8 cellular contexts compared by ENCODE assay signal in genomic region chr17:15563375-15563857, GRCh38. TPM values are rescaled to one million over a fixed set of nuclear protein-coding genes. Genes with fewer than 3 reads are reported as not detected.
DNase-seq lines count a peak whose midpoint lies in the region; ATAC-seq and TF ChIP-seq lines count a peak whose summit lies in the region.
"Not testable (repeated sequence)": the region's sequence is repeated elsewhere in the genome, so short reads cannot be mapped to it uniquely, and the experiment has no call there.

TSS of gene TVP23C (minus strand) at chr17:15563483. CDS start at chr17:15563448, 35 bp downstream.

- H3K4me1 ChIP-seq in A673 (ENCODE audit: insufficient read depth, low read length, poor library complexity, severe bottlenecking); smooth muscle cell (ENCODE audit: low read depth): not testable (repeated sequence)

- not testable (repeated sequence) for H3F3A ChIP-seq in smooth muscle cell (ENCODE audit: low read depth)

- H3K27ac ChIP-seq in A673 (ENCODE audit: low read depth, low read length, poor library complexity, severe bottlenecking) = not testable (repeated sequence)
- peak within 1 kb of the TSS; percentile 72 for H3K27ac ChIP-seq in smooth muscle cell (ENCODE audit: low read depth)

- not testable (repeated sequence) for BruUV-seq in A673 (replicated peaks; lab: Mats Ljungman, UMichigan)

- H3K79me2 ChIP-seq in smooth muscle cell (ENCODE audit: low read depth) = peaks cover 13% of the 10 kb centered on the region

- H3K4me3 ChIP-seq in A673 (ENCODE audit: low read depth, low read length, poor library complexity, severe bottlenecking) = peak within 1 kb of the TSS; percentile 62
- peak within 1 kb of the TSS; percentile 92 for H3K4me3 ChIP-seq in smooth muscle cell

- not testable (repeated sequence) for TF ChIP-seq CTCF in A673 (conservative IDR thresholded peaks at IDR 0.05; ENCODE audit: low read depth, low read length); smooth muscle cell (IDR thresholded peaks at IDR 0.05; ENCODE audit: borderline replicate concordance, insufficient read depth, poor library complexity, severe bottlenecking)

- not testable (repeated sequence) for H3K27me3 ChIP-seq in A673 (replicated peaks; ENCODE audit: insufficient read depth, low read depth, low read length, poor library complexity); smooth muscle cell (ENCODE audit: low read depth)

- CTCF ChIA-PET in A673 (lab: Charles Lee); activated CD4-positive, alpha-beta T cell treated with anti-CD3 and anti-CD28 coated beads for 36 hours (lab: Charles Lee): not testable (repeated sequence)

- DNase-seq in A673 (ENCODE audit: low spot score) (peak; percentile 45), NCI-H524 (lab: John Stamatoyannopoulos, UW) (peak; percentile 46 to 73), cerebellum (ENCODE audit: low spot score) (peak; percentile 69), iris pigment epithelial cell (ENCODE audit: low read depth) (peak; percentile 61)
- DNase-seq in activated CD4-positive, alpha-beta T cell treated with anti-CD3 and anti-CD28 coated beads for 36 hours = peak; percentile 80
- not testable (repeated sequence) for DNase-seq in smooth muscle cell (lab: John Stamatoyannopoulos, UW; ENCODE audit: unreplicated experiment)

- WGBS in smooth muscle cell (ENCODE audit: low lambda C conversion rate) = under 1% methylated on average over 23 of the region's 46 CpGs

- peak within 1 kb of the TSS; percentile 87 for H3K4me3 Mint-ChIP-seq in activated CD4-positive, alpha-beta T cell treated with anti-CD3 and anti-CD28 coated beads for 36 hours

- H3K9me3 ChIP-seq in A673 (ENCODE audit: low read depth, low read length, poor library complexity, severe bottlenecking); smooth muscle cell (replicated peaks; ENCODE audit: low read depth): not testable (repeated sequence)

- H3K4me1 Mint-ChIP-seq in activated CD4-positive, alpha-beta T cell treated with anti-CD3 and anti-CD28 coated beads for 36 hours = peaks cover 16% of the 10 kb centered on the region

- POLR2A ChIA-PET in A673 (lab: Charles Lee; ENCODE audit: low non-redundant PET); activated CD4-positive, alpha-beta T cell treated with anti-CD3 and anti-CD28 coated beads for 36 hours (lab: Charles Lee): not testable (repeated sequence)

- H3K9me3 Mint-ChIP-seq in activated CD4-positive, alpha-beta T cell treated with anti-CD3 and anti-CD28 coated beads for 36 hours (ENCODE audit: low read depth) = not testable (repeated sequence)

- peak within 1 kb of the TSS; percentile 82 for H2AFZ ChIP-seq in smooth muscle cell (ENCODE audit: low read depth)

- H3K4me2 ChIP-seq in smooth muscle cell = peak within 1 kb of the TSS; percentile 85

- not testable (repeated sequence) for H3K36me3 Mint-ChIP-seq in activated CD4-positive, alpha-beta T cell treated with anti-CD3 and anti-CD28 coated beads for 36 hours (ENCODE audit: low read depth)

- not testable (repeated sequence) for H3K36me3 ChIP-seq in A673 (ENCODE audit: insufficient read depth, low read length, poor library complexity, severe bottlenecking); smooth muscle cell (ENCODE audit: low read depth)

- peak within 1 kb of the TSS; percentile 79 for H3K27ac Mint-ChIP-seq in activated CD4-positive, alpha-beta T cell treated with anti-CD3 and anti-CD28 coated beads for 36 hours

- peak within 1 kb of the TSS; percentile 91 for H3K9ac ChIP-seq in smooth muscle cell (ENCODE audit: low read depth)

- intact Hi-C loops in A673 (cut with micrococcal nuclease; ENCODE audit: unreplicated experiment) = not testable (repeated sequence)
- intact Hi-C loops in activated CD4-positive, alpha-beta T cell treated with anti-CD3 and anti-CD28 coated beads for 36 hours (cut with DNase I, micrococcal nuclease) = loop anchor here in 1 of 2 experiments (5.0 kb wide), 1 partner anchor 119 kb away; the partner anchor contains the start of gene TRIM16

- peak; percentile 89 for ATAC-seq in GM19023 (IDR thresholded peaks at IDR 0.05; ENCODE audit: unreplicated experiment)
- ATAC-seq in HG03108 (IDR thresholded peaks at IDR 0.05; ENCODE audit: unreplicated experiment) = peak; percentile 80
- peak; percentile 82 for ATAC-seq in activated CD4-positive, alpha-beta T cell treated with anti-CD3 and anti-CD28 coated beads for 36 hours

- not testable (repeated sequence) for H4K20me1 ChIP-seq in smooth muscle cell (ENCODE audit: low read depth)

- H3K27me3 Mint-ChIP-seq in activated CD4-positive, alpha-beta T cell treated with anti-CD3 and anti-CD28 coated beads for 36 hours = not testable (repeated sequence)

RNA-seq across cellular contexts. Expression of gene TVP23C, which starts in this region (rescaled TPM):
- 7.4 and 8.5 TPM in 2 replicates for total RNA-seq in A673 (2021)
- total RNA-seq in activated CD4-positive, alpha-beta T cell treated with anti-CD3 and anti-CD28 coated beads for 36 hours = 1 to 10 TPM; 3.6 to 6.2 TPM
- total RNA-seq in cerebellum = 80.8 TPM
- 34.1 and 52.5 TPM in 2 replicates for total RNA-seq in smooth muscle cell
- 10.0 and 11.6 TPM in 2 replicates for polyA plus RNA-seq in smooth muscle cell
